In genomic region chr7:43905209-43905946, GRCh38 we compare ENCODE assay signal across 8 cellular contexts. TPM values are rescaled to one million over a fixed set of nuclear protein-coding genes. Genes with fewer than 3 reads are reported as not detected.
DNase-seq lines count a peak whose midpoint lies in the region; ATAC-seq lines count a peak whose summit lies in the region.

No MANE protein-coding gene starts in this region.

- peak overlapping the region; percentile 95 for H3K4me3 Mint-ChIP-seq in activated naive CD4-positive, alpha-beta T cell treated with anti-CD3 and anti-CD28 coated beads, Interleukin-2, amount 10 ng/mL, durations not matched to agents 7 days and 5 days
- H3K4me3 Mint-ChIP-seq in activated T-helper 2 cell treated with anti-CD3 and anti-CD28 coated beads, Interferon-gamma antibody, Interleukin-2, Interleukin-4, amounts not matched to agents 10 μg/mL and 5 μg/mL and 100 μg/mL, durations not matched to agents 14 hours and 24 hours and 36 hours (ENCODE audit: low read depth), result peak overlapping the region; percentile 94

- intact Hi-C loops in activated T-helper 2 cell treated with anti-CD3 and anti-CD28 coated beads, Interferon-gamma antibody, Interleukin-2, Interleukin-4, amounts not matched to agents 10 μg/mL and 5 μg/mL and 100 μg/mL, durations not matched to agents 14 hours and 24 hours and 36 hours (cut with micrococcal nuclease), result no loop called here
- intact Hi-C loops in left cardiac atrium (cut with DNase I) (no loop called here), sciatic nerve (cut with DNase I) (no loop called here)

- no peaks in the 10 kb centered on the region for H3K27me3 Mint-ChIP-seq in activated naive CD4-positive, alpha-beta T cell treated with anti-CD3 and anti-CD28 coated beads, Interleukin-2, amount 10 ng/mL, durations not matched to agents 7 days and 5 days
- H3K27me3 Mint-ChIP-seq in activated T-helper 2 cell treated with anti-CD3 and anti-CD28 coated beads, Interferon-gamma antibody, Interleukin-2, Interleukin-4, amounts not matched to agents 10 μg/mL and 5 μg/mL and 100 μg/mL, durations not matched to agents 14 hours and 24 hours and 36 hours (ENCODE audit: low read depth), result no peaks in the 10 kb centered on the region

- peak overlapping the region; percentile 93 for H3K27ac Mint-ChIP-seq in activated naive CD4-positive, alpha-beta T cell treated with anti-CD3 and anti-CD28 coated beads, Interleukin-2, amount 10 ng/mL, durations not matched to agents 7 days and 5 days
- peak overlapping the region; percentile 92 for H3K27ac Mint-ChIP-seq in activated T-helper 2 cell treated with anti-CD3 and anti-CD28 coated beads, Interferon-gamma antibody, Interleukin-2, Interleukin-4, amounts not matched to agents 10 μg/mL and 5 μg/mL and 100 μg/mL, durations not matched to agents 14 hours and 24 hours and 36 hours

- no peaks in the 10 kb centered on the region for H3K9me3 Mint-ChIP-seq in activated naive CD4-positive, alpha-beta T cell treated with anti-CD3 and anti-CD28 coated beads, Interleukin-2, amount 10 ng/mL, durations not matched to agents 7 days and 5 days
- H3K9me3 Mint-ChIP-seq in activated T-helper 2 cell treated with anti-CD3 and anti-CD28 coated beads, Interferon-gamma antibody, Interleukin-2, Interleukin-4, amounts not matched to agents 10 μg/mL and 5 μg/mL and 100 μg/mL, durations not matched to agents 14 hours and 24 hours and 36 hours, result no peaks in the 10 kb centered on the region

- H3K4me1 Mint-ChIP-seq in activated naive CD4-positive, alpha-beta T cell treated with anti-CD3 and anti-CD28 coated beads, Interleukin-2, amount 10 ng/mL, durations not matched to agents 7 days and 5 days, result peaks cover 27% of the 10 kb centered on the region
- peaks cover 22% of the 10 kb centered on the region for H3K4me1 Mint-ChIP-seq in activated T-helper 2 cell treated with anti-CD3 and anti-CD28 coated beads, Interferon-gamma antibody, Interleukin-2, Interleukin-4, amounts not matched to agents 10 μg/mL and 5 μg/mL and 100 μg/mL, durations not matched to agents 14 hours and 24 hours and 36 hours (ENCODE audit: low read depth)

- peak in 1 of 2 donors; percentile 38 for ATAC-seq in left cardiac atrium
- ATAC-seq in sciatic nerve, result peak; percentile 52
- no peak for ATAC-seq in HG03571 (IDR thresholded peaks at IDR 0.05; ENCODE audit: unreplicated experiment)
- ATAC-seq in GM21381 (IDR thresholded peaks at IDR 0.05; ENCODE audit: unreplicated experiment), result no peak

- CTCF ChIA-PET in activated naive CD4-positive, alpha-beta T cell treated with anti-CD3 and anti-CD28 coated beads, Interleukin-2, amount 10 ng/mL, durations not matched to agents 7 days and 5 days (lab: Charles Lee), result no interaction called here

- DNase-seq in activated naive CD4-positive, alpha-beta T cell treated with anti-CD3 and anti-CD28 coated beads, Interleukin-2, amount 10 ng/mL, durations not matched to agents 7 days and 5 days, result no peak
- DNase-seq in activated naive CD4-positive, alpha-beta T cell treated with Interleukin-2 at 50 U/mL for 16 hours, result no peak
- DNase-seq in activated T-helper 2 cell treated with anti-CD3 and anti-CD28 coated beads, Interferon-gamma antibody, Interleukin-2, Interleukin-4, amounts not matched to agents 10 μg/mL and 5 μg/mL and 100 μg/mL, durations not matched to agents 14 hours and 24 hours and 36 hours (ENCODE audit: low spot score), result no peak
- peak; percentile 26 for DNase-seq in left cardiac atrium
- DNase-seq in sciatic nerve (ENCODE audit: low spot score), result no peak
- DNase-seq in NCI-H128 (lab: John Stamatoyannopoulos, UW; ENCODE audit: unreplicated experiment), result no peak

- peaks cover 2% of the 10 kb centered on the region for H3K36me3 Mint-ChIP-seq in activated naive CD4-positive, alpha-beta T cell treated with anti-CD3 and anti-CD28 coated beads, Interleukin-2, amount 10 ng/mL, durations not matched to agents 7 days and 5 days
- H3K36me3 Mint-ChIP-seq in activated T-helper 2 cell treated with anti-CD3 and anti-CD28 coated beads, Interferon-gamma antibody, Interleukin-2, Interleukin-4, amounts not matched to agents 10 μg/mL and 5 μg/mL and 100 μg/mL, durations not matched to agents 14 hours and 24 hours and 36 hours (ENCODE audit: low read depth), result no peaks in the 10 kb centered on the region

RNA-seq across cellular contexts. Expression of gene URGCP, which starts 1.0 kb away (rescaled TPM):
- total RNA-seq in activated T-helper 2 cell treated with anti-CD3 and anti-CD28 coated beads, Interferon-gamma antibody, Interleukin-2, Interleukin-4, amounts not matched to agents 10 μg/mL and 5 μg/mL and 100 μg/mL, durations not matched to agents 14 hours and 24 hours and 36 hours, result 23.7 and 27.6 TPM in 2 replicates
- total RNA-seq in left cardiac atrium, result 10 to 100 TPM; 27.8 to 37.4 TPM
- total RNA-seq in sciatic nerve, result 42.8 TPM

RNA-seq across cellular contexts. Expression of gene UBE2D4, which starts 20.9 kb away (rescaled TPM):
- total RNA-seq in activated T-helper 2 cell treated with anti-CD3 and anti-CD28 coated beads, Interferon-gamma antibody, Interleukin-2, Interleukin-4, amounts not matched to agents 10 μg/mL and 5 μg/mL and 100 μg/mL, durations not matched to agents 14 hours and 24 hours and 36 hours, result 10.5 and 12.6 TPM in 2 replicates
- 10 to 100 TPM; 38.8 to 40.7 TPM for total RNA-seq in left cardiac atrium
- 19.2 TPM for total RNA-seq in sciatic nerve

RNA-seq across cellular contexts. Expression of gene MRPS24, which starts 36.1 kb away (rescaled TPM):
- total RNA-seq in activated T-helper 2 cell treated with anti-CD3 and anti-CD28 coated beads, Interferon-gamma antibody, Interleukin-2, Interleukin-4, amounts not matched to agents 10 μg/mL and 5 μg/mL and 100 μg/mL, durations not matched to agents 14 hours and 24 hours and 36 hours, result 106 and 108 TPM in 2 replicates
- total RNA-seq in left cardiac atrium (100 to 1,000 TPM; 125 to 139 TPM), sciatic nerve (38.0 TPM)
